In genomic region chr6:3379482-3380060, GRCh38 we compare ENCODE assay signal across 16 cellular contexts.
DNase-seq lines count a peak whose midpoint lies in the region; ATAC-seq, FAIRE-seq and TF ChIP-seq lines count a peak whose summit lies in the region.
"Had no signal": no experiment of that assay in that cellular context is flagged by ENCODE, and none has a peak within 500 bp of the region (broad histone marks: within the 10 kb centered on the region; RNA-seq: fewer than 3 reads in every experiment).

No MANE protein-coding gene starts in this region.

- CTCF ChIA-PET in HCT116 (lab: Charles Lee) = no interaction called here
- CTCF ChIA-PET in H1 (lab: Charles Lee; ENCODE audit: partially characterized antibody) = interaction anchor here (0.8 to 3.6 kb wide), 4 partner anchors 8 to 127 kb away, joined by 3 to 17 read pairs (median 6); no protein-coding TSS in a partner anchor

- no peak for TF ChIP-seq EP300 in H1 (IDR thresholded peaks at IDR 0.05; ENCODE audit: borderline replicate concordance in 1 of 2, low read depth in 2 of 2, low read length in 2 of 2)

- H3K56ac ChIP-seq in H1 (replicated peaks; ENCODE audit: insufficient read length, low read depth, low read length) = no peak overlapping the region

- intact Hi-C loops in HCT116 (cut with micrococcal nuclease) = no loop called here
- intact Hi-C loops in psoas muscle (cut with DNase I) = no loop called here

- peak overlapping the region; percentile 36; the same call in 1 of the 2 replicates for H3K4me2 ChIP-seq in HCT116 (ENCODE audit: low read length)
- no peak overlapping the region for H3K4me2 ChIP-seq in H1 (ENCODE audit: insufficient read depth in 1 of 2, low read depth in 2 of 2, low read length in 2 of 2)

- H4K20me1 ChIP-seq in HCT116 (ENCODE audit: insufficient read depth) = no peaks in the 10 kb centered on the region
- peaks cover 0 to 2% of the 10 kb centered on the region in 2 experiments for H4K20me1 ChIP-seq in H1 (replicated peaks in 1 of 2; ENCODE audit: control insufficient read depth in 1 of 2, insufficient read depth in 2 of 2, low read length in 2 of 2)

- H2AK5ac ChIP-seq in H1 (ENCODE audit: low read depth, low read length) = no peak overlapping the region

- H4K5ac ChIP-seq in H1 (ENCODE audit: insufficient read length, low read depth, low read length) = no peak overlapping the region

- no peak for FAIRE-seq in H1 (lab: Jason Lieb, UNC)

- TF ChIP-seq CTCF in HCT116 (IDR thresholded peaks at IDR 0.05 in 2 of 3, conservative IDR thresholded peaks at IDR 0.05 in 1 of 3; ENCODE audit: borderline replicate concordance in 1 of 3, insufficient read depth in 1 of 3, low read depth in 2 of 3, low read length in 2 of 3) = no peak
- TF ChIP-seq CTCF in H1 (IDR thresholded peaks at IDR 0.05; ENCODE audit: control extremely low read depth in 1 of 3, insufficient read depth in 1 of 3, low read depth in 1 of 3, low read length in 3 of 3) = no peak
- no peak for TF ChIP-seq CTCF in psoas muscle (IDR thresholded peaks at IDR 0.05)

- no peak overlapping the region for H2BK5ac ChIP-seq in H1 (ENCODE audit: low read depth, low read length)

- H3K18ac ChIP-seq in H1 (ENCODE audit: extremely low read depth, low read length) = no peak overlapping the region

- no TSS peak for BruUV-seq in HCT116 (replicated peaks; lab: Mats Ljungman, UMichigan)

- H3K4me1 ChIP-seq in HCT116 (ENCODE audit: control insufficient read depth in 1 of 2, insufficient read depth in 2 of 2, low read length in 2 of 2) (peaks cover 69 to 83% of the 10 kb centered on the region in 2 experiments), H1 (replicated peaks in 1 of 4; ENCODE audit: control insufficient read depth in 3 of 4, insufficient read depth in 4 of 4, low read length in 3 of 4) (peaks cover 2 to 7% (median 3%) of the 10 kb centered on the region in 4 experiments; a peak in 4 of 7 replicates), psoas muscle (peaks cover 9% of the 10 kb centered on the region)

- H3K9me2 ChIP-seq in HCT116 (ENCODE audit: insufficient read depth) = no peaks in the 10 kb centered on the region

- no peak for DNase-seq in HCT116 (ENCODE audit: low read depth, low spot score)
- DNase-seq in NCI-H748 (lab: John Stamatoyannopoulos, UW; ENCODE audit: unreplicated experiment) = peak; percentile 67
- DNase-seq in H1 (ENCODE audit: low read depth in 1 of 2, low spot score in 2 of 2) = no peak
- no peak for DNase-seq in psoas muscle
- DNase-seq in HuH-7 (ENCODE audit: low spot score) = no peak
- DNase-seq in activated CD4-positive, alpha-beta T cell treated with anti-CD3 and anti-CD28 coated beads for 1 hour = no peak
- DNase-seq: activated CD4-positive, alpha-beta T cell treated with anti-CD3 and anti-CD28 coated beads for 4 hours; activated naive CD4-positive, alpha-beta T cell treated with anti-CD3 and anti-CD28 coated beads for 36 hours; AML-193; DMS153; heart right ventricle; kidney glomerular epithelial cell; NCI-H1092; NCI-H226; stimulated activated CD4-positive, alpha-beta T cell treated with anti-CD3 and anti-CD28 coated beads, Interleukin-4, amount 100 ng/mL, for 1 hour had no signal

- H3K27me3 ChIP-seq in HCT116 (ENCODE audit: insufficient read depth, low read length) = no peaks in the 10 kb centered on the region
- no peaks in the 10 kb centered on the region for H3K27me3 ChIP-seq in H1 (replicated peaks in 1 of 4; ENCODE audit: control insufficient read depth in 3 of 4, extremely low read depth in 1 of 4, insufficient read depth in 3 of 4, low read length in 3 of 4)
- H3K27me3 ChIP-seq in psoas muscle (ENCODE audit: insufficient read depth in 3 of 3, low read length in 2 of 3) = no peaks in the 10 kb centered on the region
- H3K27me3 ChIP-seq: heart right ventricle had no signal

- H2AFZ ChIP-seq in HCT116 (ENCODE audit: low read depth, low read length, poor library complexity, severe bottlenecking) (no peak overlapping the region), H1 (ENCODE audit: low read length) (no peak overlapping the region)

- WGBS in H1 (ENCODE audit: extremely low coverage in 1 of 2, insufficient coverage in 1 of 2, insufficient read length in 1 of 2, insufficient replicate concordance in 2 of 2, low coverage in 1 of 2, low lambda C conversion rate in 2 of 2, missing lambda C conversion rate in 1 of 2), 2 experiments = 78% methylated on average over 10 of the region's 10 CpGs; no CpG with 5 or more reads in 1 of the 2 experiments
- WGBS in psoas muscle, 3 donors = 77 to 91% (median 83%) methylated on average over 10 of the region's 10 CpGs

- TF ChIP-seq POLR2A in HCT116 (IDR thresholded peaks at IDR 0.05; ENCODE audit: borderline replicate concordance, extremely low read depth, insufficient read depth, insufficient read length) (no peak), H1 (IDR thresholded peaks at IDR 0.05; ENCODE audit: control extremely low read depth in 1 of 2, low read depth in 2 of 2, low read length in 2 of 2) (no peak)

- H4K8ac ChIP-seq in H1 (ENCODE audit: extremely low read depth, insufficient read depth, low read length) = no peak overlapping the region

- no peak overlapping the region for H3K9ac ChIP-seq in HCT116 (ENCODE audit: low read length)
- H3K9ac ChIP-seq in H1 (replicated peaks in 1 of 4; ENCODE audit: extremely low read depth in 1 of 4, low read depth in 3 of 4, low read length in 3 of 4) = no peak overlapping the region

- no peaks in the 10 kb centered on the region for H3K9me3 ChIP-seq in HCT116 (ENCODE audit: control insufficient read depth in 1 of 2, insufficient read depth in 1 of 2, low read depth in 1 of 2, low read length in 2 of 2)
- no peaks in the 10 kb centered on the region for H3K9me3 ChIP-seq in H1 (ENCODE audit: insufficient read depth in 2 of 2, low read depth in 1 of 2, low read length in 1 of 2)
- H3K9me3 ChIP-seq in psoas muscle = no peaks in the 10 kb centered on the region
- H3K9me3 ChIP-seq: heart right ventricle had no signal

- TF ChIP-seq RAD21 in HCT116 (IDR thresholded peaks at IDR 0.05; ENCODE audit: low read depth) (no peak), H1 (IDR thresholded peaks at IDR 0.05 in 1 of 2, conservative IDR thresholded peaks at IDR 0.05 in 1 of 2; ENCODE audit: low read depth in 2 of 2, low read length in 2 of 2) (no peak)

- H3K4me3 ChIP-seq in HCT116 (replicated peaks in 1 of 2; ENCODE audit: low read depth in 1 of 2, low read length in 2 of 2) = no peak overlapping the region
- no peak overlapping the region for H3K4me3 ChIP-seq in H1 (ENCODE audit: extremely low read depth in 1 of 4, insufficient read depth in 2 of 4, low read depth in 3 of 4, low read length in 4 of 4)
- no peak overlapping the region for H3K4me3 ChIP-seq in psoas muscle
- H3K4me3 ChIP-seq: heart right ventricle had no signal

- POLR2A ChIA-PET in HCT116 (lab: Charles Lee) (no interaction called here), H1 (lab: Charles Lee; ENCODE audit: partially characterized antibody) (no interaction called here)

- no peak overlapping the region for H3K23ac ChIP-seq in H1 (ENCODE audit: insufficient read length)

- H3K79me1 ChIP-seq in H1 (ENCODE audit: low read depth, low read length) = no peaks in the 10 kb centered on the region; the same call in 1 of the 2 replicates

- H4K91ac ChIP-seq in H1 (replicated peaks; ENCODE audit: insufficient read length, low read length) = no peak overlapping the region

- no peak overlapping the region for H2BK12ac ChIP-seq in H1 (ENCODE audit: low read depth, low read length)

- no peaks in the 10 kb centered on the region for H3K23me2 ChIP-seq in H1 (ENCODE audit: low read depth, low read length)

- no peak overlapping the region for H2BK120ac ChIP-seq in H1 (replicated peaks; ENCODE audit: low read depth, low read length)

- RAD21 ChIA-PET in HCT116 (lab: Charles Lee; ENCODE audit: low non-redundant PET in 1 of 2, low total read pairs in 2 of 2, uncharacterized antibody in 2 of 2, unreplicated experiment in 2 of 2) = no interaction called here

- H3K79me2 ChIP-seq in HCT116 (ENCODE audit: insufficient read depth, low read length) = no peaks in the 10 kb centered on the region; the same call in 1 of the 2 replicates
- H3K79me2 ChIP-seq in H1 (ENCODE audit: control insufficient read depth in 1 of 2, insufficient read depth in 2 of 2, low read length in 2 of 2) = peaks cover 0 to 12% of the 10 kb centered on the region in 2 experiments; a peak in 1 of 4 replicates

- H2BK15ac ChIP-seq in H1 (ENCODE audit: low read length) = no peak overlapping the region

- H3K36me3 ChIP-seq in HCT116 (ENCODE audit: control insufficient read depth in 1 of 2, insufficient read depth in 2 of 2, low read length in 2 of 2) (no peaks in the 10 kb centered on the region), H1 (ENCODE audit: control insufficient read depth in 2 of 4, insufficient read depth in 4 of 4, low read length in 3 of 4) (no peaks in the 10 kb centered on the region), psoas muscle (ENCODE audit: insufficient read depth in 1 of 2, low read depth in 1 of 2) (no peaks in the 10 kb centered on the region)
- H3K36me3 ChIP-seq: heart right ventricle had no signal

- no peak for ATAC-seq in HCT116
- ATAC-seq in psoas muscle = peak; percentile 38 to 68 (median 56)
- no peak for ATAC-seq in HG03139 (IDR thresholded peaks at IDR 0.05; ENCODE audit: unreplicated experiment)
- ATAC-seq: heart right ventricle had no signal

- H3K14ac ChIP-seq in H1 (ENCODE audit: insufficient read length) = no peak overlapping the region

- H2BK20ac ChIP-seq in H1 (ENCODE audit: low read length) = 0 out of 2 replicates have a peak overlapping the region, but pooled peaks have one; percentile 41

- H3K27ac ChIP-seq in HCT116 (ENCODE audit: low read depth, low read length) (no peak overlapping the region), H1 (ENCODE audit: low read depth, low read length) (no peak overlapping the region), psoas muscle (no peak overlapping the region)
- H3K27ac ChIP-seq: heart right ventricle had no signal

- H3K4ac ChIP-seq in H1 (replicated peaks; ENCODE audit: insufficient read length, low read depth, low read length) = no peak overlapping the region

TF ChIP-seq in HCT116, 20 proteins besides CTCF, POLR2A, EP300 and RAD21 (continues in another document):
- TF ChIP-seq ZFX (IDR thresholded peaks at IDR 0.05) (no peak), CBX3 (IDR thresholded peaks at IDR 0.05; ENCODE audit: low read depth) (no peak), ELF1 (IDR thresholded peaks at IDR 0.05; ENCODE audit: borderline replicate concordance, low read depth) (no peak), EGR1 (IDR thresholded peaks at IDR 0.05; ENCODE audit: low read depth) (no peak), FOSL1 (IDR thresholded peaks at IDR 0.05; ENCODE audit: low read depth) (no peak), ZNF274 (IDR thresholded peaks at IDR 0.05; ENCODE audit: low read depth, low read length) (no peak)

TF ChIP-seq in H1, 55 proteins besides CTCF, POLR2A, EP300 and RAD21:
- TF ChIP-seq ATF3 (IDR thresholded peaks at IDR 0.05; ENCODE audit: insufficient read depth, low read depth, low read length) (no peak), CBX8 (IDR thresholded peaks at IDR 0.05; ENCODE audit: borderline replicate concordance, low read depth, low read length) (no peak)

Comparison
In these comparisons a context has a peak if more than half of its experiments do, and no peak if none do; other contexts are left out.
1. ATAC-seq: peak in psoas muscle (4 of 4); none in HCT116 (single experiment) and HG03139 (single experiment).